ENCODE assay signal across 22 cellular contexts in genomic region chr12:109189291-109189690, GRCh38.
DNase-seq lines count a peak whose midpoint lies in the region; ATAC-seq, FAIRE-seq and TF ChIP-seq lines count a peak whose summit lies in the region.
"Had no signal": no experiment of that assay in that cellular context is flagged by ENCODE, and none has a peak within 500 bp of the region (broad histone marks: within the 10 kb centered on the region; RNA-seq: fewer than 3 reads in every experiment).

No MANE protein-coding gene starts in this region.

- H3K4me2 ChIP-seq in H1 (ENCODE audit: insufficient read depth in 1 of 2, low read depth in 2 of 2, low read length in 2 of 2) (no peak overlapping the region), mesendoderm (ENCODE audit: low read length) (no peak overlapping the region)

- H3K4me3 ChIP-seq in H1 (ENCODE audit: extremely low read depth in 1 of 4, insufficient read depth in 2 of 4, low read depth in 3 of 4, low read length in 4 of 4) (no peak overlapping the region), mesendoderm (ENCODE audit: low read length) (no peak overlapping the region), retinal pigment epithelial cell (ENCODE audit: low read length) (no peak overlapping the region)
- H3K4me3 ChIP-seq: GM12878, GM23248 had no signal

- ATAC-seq in HG02970 (IDR thresholded peaks at IDR 0.05; ENCODE audit: low FRiP score, unreplicated experiment) = no peak
- ATAC-seq: GM12878 had no signal

- H4K91ac ChIP-seq in H1 (replicated peaks; ENCODE audit: insufficient read length, low read length) = no peak overlapping the region

- H3K79me1 ChIP-seq in H1 (ENCODE audit: low read depth, low read length) (no peaks in the 10 kb centered on the region), mesendoderm (ENCODE audit: low read length) (no peaks in the 10 kb centered on the region)

- DNase-seq in H1 (ENCODE audit: low read depth in 1 of 2, low spot score in 2 of 2) = no peak
- peak; percentile 51 for DNase-seq in mesendoderm
- DNase-seq in retinal pigment epithelial cell (ENCODE audit: low read depth) = no peak
- no peak for DNase-seq in globus pallidus (ENCODE audit: low spot score)
- no peak for DNase-seq in SHP77 (lab: John Stamatoyannopoulos, UW)
- DNase-seq: ACHN; BE2C; C1 segment of cervical spinal cord; CD4-positive, CD25-positive, alpha-beta regulatory T cell; CD8-positive, alpha-beta memory T cell; COR-L47; DMS 273 treated with DMSO at 0.1 percent for 48 hours; DMS53; DND-41; EL; GM23248; HCEC 1CT had no signal

- H3K18ac ChIP-seq in H1 (ENCODE audit: extremely low read depth, low read length) (peak overlapping the region; percentile 48; the same call in 1 of the 2 replicates), mesendoderm (ENCODE audit: low read length) (no peak overlapping the region)

- H2BK12ac ChIP-seq in H1 (ENCODE audit: low read depth, low read length) = no peak overlapping the region

- H2BK20ac ChIP-seq in H1 (ENCODE audit: low read length) = no peak overlapping the region

- H4K20me1 ChIP-seq in H1 (replicated peaks in 1 of 2; ENCODE audit: control insufficient read depth in 1 of 2, insufficient read depth in 2 of 2, low read length in 2 of 2) = peaks cover 0 to 3% of the 10 kb centered on the region in 2 experiments

- WGBS in H1 (ENCODE audit: extremely low coverage in 1 of 2, insufficient coverage in 1 of 2, insufficient read length in 1 of 2, insufficient replicate concordance in 2 of 2, low coverage in 1 of 2, low lambda C conversion rate in 2 of 2, missing lambda C conversion rate in 1 of 2), 2 experiments = 88% methylated on average over 8 of the region's 8 CpGs; no CpG with 5 or more reads in 1 of the 2 experiments
- no CpG with 5 or more reads among the region's 8 CpGs for WGBS in mesendoderm (ENCODE audit: extremely low coverage, insufficient coverage, low lambda C conversion rate)

- H3K23me2 ChIP-seq in H1 (ENCODE audit: low read depth, low read length) = no peaks in the 10 kb centered on the region; the same call in 1 of the 2 replicates

- H3K4ac ChIP-seq in H1 (replicated peaks; ENCODE audit: insufficient read length, low read depth, low read length) (no peak overlapping the region), mesendoderm (ENCODE audit: low read depth, low read length) (no peak overlapping the region)

- H2AK5ac ChIP-seq in H1 (ENCODE audit: low read depth, low read length) = no peak overlapping the region
- no peak overlapping the region for H2AK5ac ChIP-seq in mesendoderm (ENCODE audit: low read length)

- no peak overlapping the region for H2AFZ ChIP-seq in H1 (ENCODE audit: low read length)
- H2AFZ ChIP-seq: GM23248 had no signal

- no peak for TF ChIP-seq RAD21 in H1 (IDR thresholded peaks at IDR 0.05 in 1 of 2, conservative IDR thresholded peaks at IDR 0.05 in 1 of 2; ENCODE audit: low read depth in 2 of 2, low read length in 2 of 2)

- H2BK5ac ChIP-seq in H1 (ENCODE audit: low read depth, low read length) (no peak overlapping the region), mesendoderm (ENCODE audit: low read length) (no peak overlapping the region)

- POLR2A ChIA-PET in H1 (lab: Charles Lee; ENCODE audit: partially characterized antibody) = no interaction called here

- H3K23ac ChIP-seq in H1 (ENCODE audit: insufficient read length) = no peak overlapping the region
- H3K23ac ChIP-seq in mesendoderm (ENCODE audit: low read length) = no peak overlapping the region

- no peak overlapping the region for H3K14ac ChIP-seq in H1 (ENCODE audit: insufficient read length)

- H3K79me2 ChIP-seq in H1 (ENCODE audit: control insufficient read depth in 1 of 2, insufficient read depth in 2 of 2, low read length in 2 of 2) = no peaks in the 10 kb centered on the region
- H3K79me2 ChIP-seq in mesendoderm (ENCODE audit: control insufficient read depth, insufficient read depth, low read length) = no peaks in the 10 kb centered on the region

- TF ChIP-seq CTCF in H1 (IDR thresholded peaks at IDR 0.05; ENCODE audit: control extremely low read depth in 1 of 3, insufficient read depth in 1 of 3, low read depth in 1 of 3, low read length in 3 of 3) (0 out of 4 replicates have a peak, but pooled peaks of 1 of the 3 experiments have one; percentile 3), retinal pigment epithelial cell (conservative IDR thresholded peaks at IDR 0.05; ENCODE audit: low read depth, low read length) (peak; percentile 21)

- H2BK15ac ChIP-seq in H1 (ENCODE audit: low read length) = no peak overlapping the region
- no peak overlapping the region for H2BK15ac ChIP-seq in mesendoderm (replicated peaks; ENCODE audit: low read depth)

- H3K4me1 ChIP-seq in H1 (replicated peaks in 1 of 4; ENCODE audit: control insufficient read depth in 3 of 4, insufficient read depth in 4 of 4, low read length in 3 of 4) (no peaks in the 10 kb centered on the region), mesendoderm (ENCODE audit: control insufficient read depth, low read depth, low read length) (peaks cover 2% of the 10 kb centered on the region)
- H3K4me1 ChIP-seq: BE2C had no signal

- H3K27ac ChIP-seq in H1 (ENCODE audit: low read depth, low read length) (no peak overlapping the region), mesendoderm (ENCODE audit: low read depth, low read length) (no peak overlapping the region)
- H3K27ac ChIP-seq: GM23248, HL-60 had no signal

- peaks cover 0 to 2% (median 0%) of the 10 kb centered on the region in 4 experiments; a peak in 2 of 8 replicates for H3K36me3 ChIP-seq in H1 (ENCODE audit: control insufficient read depth in 2 of 4, insufficient read depth in 4 of 4, low read length in 3 of 4)
- no peaks in the 10 kb centered on the region for H3K36me3 ChIP-seq in mesendoderm (ENCODE audit: control insufficient read depth, insufficient read depth, low read length)

- TF ChIP-seq POLR2A in H1 (IDR thresholded peaks at IDR 0.05; ENCODE audit: control extremely low read depth in 1 of 2, low read depth in 2 of 2, low read length in 2 of 2) = no peak

- H3K27me3 ChIP-seq in H1 (replicated peaks in 1 of 4; ENCODE audit: control insufficient read depth in 3 of 4, extremely low read depth in 1 of 4, insufficient read depth in 3 of 4, low read length in 3 of 4) (no peaks in the 10 kb centered on the region), mesendoderm (ENCODE audit: insufficient read depth, low read length, poor library complexity) (no peaks in the 10 kb centered on the region)
- H3K27me3 ChIP-seq: BE2C had no signal

- no peak overlapping the region for H3K9ac ChIP-seq in H1 (replicated peaks in 1 of 4; ENCODE audit: extremely low read depth in 1 of 4, low read depth in 3 of 4, low read length in 3 of 4)
- no peak overlapping the region for H3K9ac ChIP-seq in mesendoderm (ENCODE audit: low read length)
- H3K9ac ChIP-seq: GM23248 had no signal

- H4K5ac ChIP-seq in H1 (ENCODE audit: insufficient read length, low read depth, low read length) (no peak overlapping the region), mesendoderm (ENCODE audit: low read length) (no peak overlapping the region)

- H3K56ac ChIP-seq in H1 (replicated peaks; ENCODE audit: insufficient read length, low read depth, low read length) (no peak overlapping the region), mesendoderm (ENCODE audit: low read length) (no peak overlapping the region)

- H2BK120ac ChIP-seq in H1 (replicated peaks; ENCODE audit: low read depth, low read length) = no peak overlapping the region
- H2BK120ac ChIP-seq in mesendoderm (ENCODE audit: low read depth, low read length) = no peak overlapping the region

- H4K8ac ChIP-seq in H1 (ENCODE audit: extremely low read depth, insufficient read depth, low read length) (no peak overlapping the region), mesendoderm (ENCODE audit: low read depth, low read length) (no peak overlapping the region)

- FAIRE-seq in H1 (lab: Jason Lieb, UNC) = no peak
- FAIRE-seq: A204.1, GM12878, H54 had no signal

- CTCF ChIA-PET in H1 (lab: Charles Lee; ENCODE audit: partially characterized antibody) = interaction anchor here (0.9 to 2.3 kb wide), 6 partner anchors 14 to 72 kb away, joined by 3 to 5 read pairs (median 4); no protein-coding TSS in a partner anchor

- H3K9me3 ChIP-seq in H1 (ENCODE audit: insufficient read depth in 2 of 2, low read depth in 1 of 2, low read length in 1 of 2) = no peaks in the 10 kb centered on the region
- H3K9me3 ChIP-seq: BE2C had no signal

- TF ChIP-seq EP300 in H1 (IDR thresholded peaks at IDR 0.05; ENCODE audit: borderline replicate concordance in 1 of 2, low read depth in 2 of 2, low read length in 2 of 2) = no peak

TF ChIP-seq in H1, 55 proteins besides CTCF, POLR2A, EP300 and RAD21 (continues in another document):
- no peak for TF ChIP-seq SP1 (IDR thresholded peaks at IDR 0.05; ENCODE audit: low read depth, low read length)
- TF ChIP-seq ATF2 (IDR thresholded peaks at IDR 0.05; ENCODE audit: low read length) = no peak
- TF ChIP-seq BCL11A (IDR thresholded peaks at IDR 0.05; ENCODE audit: low read depth in 2 of 2, low read length in 2 of 2) = no peak
- TF ChIP-seq ASH2L (IDR thresholded peaks at IDR 0.05; ENCODE audit: low read length) = no peak
- TF ChIP-seq RBBP5 (IDR thresholded peaks at IDR 0.05; ENCODE audit: borderline replicate concordance, low read depth, low read length) = no peak
- no peak for TF ChIP-seq EZH2 (IDR thresholded peaks at IDR 0.05; ENCODE audit: low read depth, low read length, severe bottlenecking)
- no peak for TF ChIP-seq GTF2F1 (IDR thresholded peaks at IDR 0.05; ENCODE audit: borderline replicate concordance, low read depth, low read length)
- no peak for TF ChIP-seq NRF1 (IDR thresholded peaks at IDR 0.05; ENCODE audit: low read depth, low read length)
- TF ChIP-seq CTBP2 (IDR thresholded peaks at IDR 0.05; ENCODE audit: borderline replicate concordance, insufficient read depth, insufficient read length, low read length) = no peak
- no peak for TF ChIP-seq GABPA (IDR thresholded peaks at IDR 0.05; ENCODE audit: borderline replicate concordance, insufficient read depth, low read length)
- TF ChIP-seq NANOG (IDR thresholded peaks at IDR 0.05; ENCODE audit: insufficient read depth, low read depth, low read length, poor library complexity, severe bottlenecking) = no peak
- no peak for TF ChIP-seq CBX8 (IDR thresholded peaks at IDR 0.05; ENCODE audit: borderline replicate concordance, low read depth, low read length)
- TF ChIP-seq TBP (IDR thresholded peaks at IDR 0.05; ENCODE audit: low read depth, low read length) = no peak
